Comparison of ENCODE assay signal across 35 cellular contexts in genomic region chr1:23438545-23438944, GRCh38.
"Had no signal": no experiment of that assay in that cellular context is flagged by ENCODE, and none has a peak within 500 bp of the region (broad histone marks: within the 10 kb centered on the region; RNA-seq: fewer than 3 reads in every experiment).

No MANE protein-coding gene starts in this region.

- H3K4me2 ChIP-seq: KMS-11 had no signal

- H3K9me3 ChIP-seq: MG63 had no signal

- H3K27ac ChIP-seq: KMS-11 had no signal

- H3K4me3 ChIP-seq: MG63 had no signal

- H3K27me3 ChIP-seq: MG63 had no signal

- H3K9ac ChIP-seq: KMS-11 had no signal

- DNase-seq: Karpas-422, Kasumi-1, MG63, MM.1S, MV-4-11, NCI-H1048, NCI-H1092, NCI-H1092 treated with DMSO at 0.1 percent for 48 hours, NCI-H1105, NCI-H1105 treated with DMSO at 0.1 percent for 48 hours, NCI-H1417, NCI-H1417 treated with DMSO at 0.1 percent for 48 hours, NCI-H1436, NCI-H1436 treated with DMSO at 0.1 percent for 48 hours, NCI-H146, NCI-H1694, NCI-H1694 treated with DMSO at 0.1 percent for 48 hours, NCI-H187, NCI-H187 treated with DMSO at 0.1 percent for 48 hours, NCI-H1930, NCI-H2029, NCI-H2029 treated with DMSO at 0.1 percent for 48 hours, NCI-H2081, NCI-H2081 treated with DMSO at 0.1 percent for 48 hours, NCI-H2107, NCI-H2171, NCI-H2171 treated with DMSO at 0.1 percent for 48 hours, NCI-H2227 treated with DMSO at 0.1 percent for 48 hours, NCI-H226, NCI-H345, NCI-H446, NCI-H446 treated with DMSO at 0.1 percent for 48 hours, NCI-H510A, NCI-H510A treated with DMSO at 0.1 percent for 48 hours had no signal

- H3K36me3 ChIP-seq: MG63 had no signal
